8 cellular contexts compared by ENCODE assay signal in genomic region chr20:50744143-50744792, GRCh38. TPM values are rescaled to one million over a fixed set of nuclear protein-coding genes. Genes with fewer than 3 reads are reported as not detected.
DNase-seq lines count a peak whose midpoint lies in the region; ATAC-seq, FAIRE-seq and TF ChIP-seq lines count a peak whose summit lies in the region.

No MANE protein-coding gene starts in this region.

- peak overlapping the region; percentile 83 for H3K27ac ChIP-seq in HUES64 (ENCODE audit: low read depth, low read length)
- no peak overlapping the region for H3K27ac ChIP-seq in GM12878 (ENCODE audit: control insufficient read depth, insufficient read depth)
- peak overlapping the region; percentile 82 to 88 for H3K27ac ChIP-seq in kidney (ENCODE audit: low read depth in 2 of 2, low read length in 2 of 2)
- peak overlapping the region; percentile 67 for H3K27ac ChIP-seq in stomach smooth muscle (ENCODE audit: low read length)

- H3K4me2 ChIP-seq in GM12878 (ENCODE audit: control insufficient read depth, insufficient read depth), result no peak overlapping the region

- H4K20me1 ChIP-seq in GM12878 (ENCODE audit: control insufficient read depth, insufficient read depth), result no peaks in the 10 kb centered on the region

- H3K4me3 ChIP-seq in HUES64 (ENCODE audit: low read length) (no peak overlapping the region), GM12878 (no peak overlapping the region), kidney (ENCODE audit: low read length in 2 of 2) (no peak overlapping the region), stomach smooth muscle (ENCODE audit: low read length in 2 of 2) (peak overlapping the region; percentile 12 to 47)

- no TSS peak for BruUV-seq in GM12878 (replicated peaks; lab: Mats Ljungman, UMichigan)

- DNase-seq in AG08396 (ENCODE audit: low spot score) (peak; percentile 83), GM12878 (ENCODE audit: low read depth, low spot score) (no peak), kidney (peak; percentile 88), GM10266 (ENCODE audit: extremely low spot score) (no peak), Kasumi-1 (lab: John Stamatoyannopoulos, UW) (no peak)

- CTCF ChIA-PET in GM12878 (lab: Yijun Ruan, JAX), result no interaction called here

- TF ChIP-seq POLR2A in GM12878 (IDR thresholded peaks at IDR 0.05; ENCODE audit: low read depth, low read length), result no peak

- intact Hi-C loops in GM12878 (cut with micrococcal nuclease; ENCODE audit: unreplicated experiment), result loop anchor here (10.0 kb wide), 1 partner anchor 119 kb away; no protein-coding TSS in a partner anchor
- intact Hi-C loops in kidney (cut with DNase I), result no loop called here

- no peak for ATAC-seq in GM12878
- no peak for ATAC-seq in HG02642 (IDR thresholded peaks at IDR 0.05; ENCODE audit: poor library complexity, unreplicated experiment)

- WGBS in HUES64, result 68% methylated on average over 15 of the region's 15 CpGs
- WGBS in GM12878 (ENCODE audit: insufficient coverage, insufficient replicate concordance, low lambda C conversion rate, missing lambda C conversion rate), result 93% methylated on average over 13 of the region's 15 CpGs

- H3K27me3 ChIP-seq in HUES64 (ENCODE audit: insufficient read depth, low read length), result no peaks in the 10 kb centered on the region
- no peaks in the 10 kb centered on the region for H3K27me3 ChIP-seq in GM12878 (replicated peaks in 1 of 2; ENCODE audit: control insufficient read depth in 2 of 2, insufficient read depth in 2 of 2, low read length in 1 of 2)
- H3K27me3 ChIP-seq in stomach smooth muscle (ENCODE audit: control insufficient read depth in 1 of 2, insufficient read depth in 2 of 2, low read length in 2 of 2), result no peaks in the 10 kb centered on the region

- H3K79me2 ChIP-seq in GM12878 (ENCODE audit: control insufficient read depth, insufficient read depth, low read length), result no peaks in the 10 kb centered on the region

- peaks cover 46% of the 10 kb centered on the region for H3K4me1 ChIP-seq in HUES64 (ENCODE audit: insufficient read depth, low read length)
- H3K4me1 ChIP-seq in GM12878 (ENCODE audit: control insufficient read depth, insufficient read depth, low read length), result peaks cover 6% of the 10 kb centered on the region; the same call in 1 of the 2 replicates
- H3K4me1 ChIP-seq in kidney (ENCODE audit: control insufficient read depth in 1 of 2, insufficient read depth in 1 of 2, low read depth in 1 of 2, low read length in 2 of 2), result peaks cover 28 to 57% of the 10 kb centered on the region in 2 donors
- H3K4me1 ChIP-seq in stomach smooth muscle (ENCODE audit: control insufficient read depth, insufficient read depth, low read length), result peaks cover 20% of the 10 kb centered on the region

- SMC1A ChIA-PET in GM12878 (lab: Charles Lee; ENCODE audit: uncharacterized antibody, unreplicated experiment), result no interaction called here

- POLR2A ChIA-PET in GM12878 (lab: Charles Lee), result interaction anchor here (0.6 kb wide), 1 partner anchor 116 kb away, joined by 4 read pairs; no protein-coding TSS in a partner anchor

- peaks cover 32% of the 10 kb centered on the region for H3K36me3 ChIP-seq in HUES64 (ENCODE audit: insufficient read depth, low read length)
- H3K36me3 ChIP-seq in GM12878 (ENCODE audit: control insufficient read depth in 2 of 2, insufficient read depth in 2 of 2, low read length in 1 of 2), result no peaks in the 10 kb centered on the region
- peaks cover 0 to 8% of the 10 kb centered on the region in 2 donors for H3K36me3 ChIP-seq in kidney (ENCODE audit: control insufficient read depth in 1 of 2, insufficient read depth in 2 of 2, low read length in 2 of 2)
- no peaks in the 10 kb centered on the region for H3K36me3 ChIP-seq in stomach smooth muscle (ENCODE audit: control insufficient read depth in 2 of 2, insufficient read depth in 2 of 2, low read length in 2 of 2)

- in situ Hi-C loops in GM12878 (cut with MboI), result no loop called here

- TF ChIP-seq CTCF in GM12878 (IDR thresholded peaks at IDR 0.05 in 2 of 3, conservative IDR thresholded peaks at IDR 0.05 in 1 of 3; ENCODE audit: control insufficient read depth in 2 of 3, extremely low read depth in 1 of 3, insufficient read depth in 1 of 3, low read depth in 3 of 3, low read length in 3 of 3) (no peak), kidney (IDR thresholded peaks at IDR 0.05; ENCODE audit: borderline replicate concordance, extremely low read depth, insufficient read depth) (peak; percentile 38), GM10266 (IDR thresholded peaks at IDR 0.05; ENCODE audit: control insufficient read depth, insufficient read depth, low read depth, missing control alignments) (no peak)

- TF ChIP-seq RAD21 in GM12878 (IDR thresholded peaks at IDR 0.05; ENCODE audit: insufficient read depth, low read depth, low read length), result no peak

- H3K9me3 ChIP-seq in HUES64 (ENCODE audit: insufficient read depth, low read depth, low read length), result no peaks in the 10 kb centered on the region
- no peaks in the 10 kb centered on the region for H3K9me3 ChIP-seq in GM12878 (replicated peaks; ENCODE audit: control insufficient read depth, insufficient read depth, low read length)
- no peaks in the 10 kb centered on the region for H3K9me3 ChIP-seq in kidney (ENCODE audit: control insufficient read depth in 1 of 2, low read length in 2 of 2)
- H3K9me3 ChIP-seq in stomach smooth muscle (ENCODE audit: control insufficient read depth in 2 of 2, low read length in 2 of 2), result no peaks in the 10 kb centered on the region

- FAIRE-seq in GM12878 (lab: Jason Lieb, UNC) (no peak), kidney (lab: Jason Lieb, UNC) (no peak)

- TF ChIP-seq EP300 in GM12878 (IDR thresholded peaks at IDR 0.05; ENCODE audit: borderline replicate concordance in 1 of 2, control insufficient read depth in 1 of 2, low read depth in 2 of 2, low read length in 2 of 2), result no peak

- no peak overlapping the region for H2AFZ ChIP-seq in GM12878 (ENCODE audit: control insufficient read depth, low read depth, low read length)

- H3K9ac ChIP-seq in HUES64 (ENCODE audit: low read depth, low read length) (peak overlapping the region; percentile 47; the same call in 1 of the 2 replicates), GM12878 (ENCODE audit: control insufficient read depth, insufficient read depth, low read length) (no peak overlapping the region), kidney (ENCODE audit: low read length in 2 of 2) (peak overlapping the region in 1 of 2 donors; percentile 36), stomach smooth muscle (ENCODE audit: low read length in 2 of 2) (peak overlapping the region; percentile 35 to 42)

- RAD21 ChIA-PET in GM12878 (lab: Charles Lee; ENCODE audit: unreplicated experiment), result no interaction called here

RNA-seq across cellular contexts. Expression of gene PARD6B, which starts 12.9 kb away (rescaled TPM):
- 6.1 TPM for polyA plus RNA-seq in HUES64 (2013, experiment 1 of 2)
- polyA plus RNA-seq in HUES64 (2013, experiment 2 of 2), result 6.4 TPM
- 5.4 and 5.5 TPM in 2 replicates for total RNA-seq in GM12878 (2013; cell fraction: nucleolus; rRNA removed)
- total RNA-seq in GM12878 (2014; rRNA removed), result 2.1 and 2.6 TPM in 2 replicates
- total RNA-seq in GM12878 (2014; rRNA removed; fragmentation: Illumina TruSeq; extraction: Trizol), result 3.0 and 3.1 TPM in 2 replicates
- total RNA-seq in GM12878 (2021), result 4.3 and 4.7 TPM in 2 replicates
- 0.54 TPM for polyA plus RNA-seq in GM12878 (2011; ENCODE audit: low read depth)
- 1.3 and 2.6 TPM in 2 replicates for polyA plus RNA-seq in GM12878 (2011; rRNA removed)
- 0.57 and 0.67 TPM in 2 replicates for polyA plus RNA-seq in GM12878 (2011; cell fraction: cytosol; rRNA removed)
- 0.55 and 0.63 TPM in 2 replicates for polyA plus RNA-seq in GM12878 (2011; cell fraction: nucleus; rRNA removed)
- 0.60 and 0.88 TPM in 2 replicates for polyA plus RNA-seq in GM12878 (2012)
- 0.65 and 1.1 TPM in 2 replicates for polyA plus RNA-seq in GM12878 (2014; fragmentation: Illumina TruSeq; extraction: Trizol)
- polyA plus RNA-seq in GM12878 (2014; fragmentation: Nextera tagmentation; extraction: Ambion mirVana), result 1 to 10 TPM in 1 of 2 experiments, under 1 TPM in 1; 0.57 to 1.9 TPM
- polyA plus RNA-seq in GM12878 (2014; rRNA removed), result 0.85 and 0.86 TPM in 2 replicates
- 1 to 10 TPM; 2.5 to 3.0 TPM for polyA plus RNA-seq in GM12878 (2016; fragmentation: Nextera tagmentation; extraction: Ambion mirVana)
- polyA minus RNA-seq in GM12878 (2011; rRNA and poly(A)+ RNA removed), result 1.2 and 1.8 TPM in 2 replicates
- 1.2 and 1.6 TPM in 2 replicates for polyA minus RNA-seq in GM12878 (2011; cell fraction: cytosol; rRNA and poly(A)+ RNA removed)
- polyA minus RNA-seq in GM12878 (2011; cell fraction: nucleus; rRNA and poly(A)+ RNA removed), result 0.73 and 1.1 TPM in 2 replicates
- 72.0 TPM for total RNA-seq in kidney
- polyA plus RNA-seq in kidney (ENCODE audit: insufficient read depth, low read depth, low replicate concordance), result 9.2 TPM

RNA-seq across cellular contexts. Expression of gene BCAS4, which starts 50.6 kb away (rescaled TPM):
- 8.2 TPM for polyA plus RNA-seq in HUES64 (2013, experiment 1 of 2)
- 12.2 TPM for polyA plus RNA-seq in HUES64 (2013, experiment 2 of 2)
- 33.2 and 41.2 TPM in 2 replicates for total RNA-seq in GM12878 (2013; cell fraction: nucleolus; rRNA removed)
- 196 and 212 TPM in 2 replicates for total RNA-seq in GM12878 (2014; rRNA removed)
- 30.7 and 40.4 TPM in 2 replicates for total RNA-seq in GM12878 (2014; rRNA removed; fragmentation: Illumina TruSeq; extraction: Trizol)
- 84.3 and 90.1 TPM in 2 replicates for total RNA-seq in GM12878 (2021)
- polyA plus RNA-seq in GM12878 (2011; ENCODE audit: low read depth), result 197 TPM
- 21.8 and 31.5 TPM in 2 replicates for polyA plus RNA-seq in GM12878 (2011; rRNA removed)
- 28.9 and 69.9 TPM in 2 replicates for polyA plus RNA-seq in GM12878 (2011; cell fraction: cytosol; rRNA removed)
- polyA plus RNA-seq in GM12878 (2011; cell fraction: nucleus; rRNA removed), result 43.0 and 45.6 TPM in 2 replicates
- polyA plus RNA-seq in GM12878 (2012), result 87.8 and 101 TPM in 2 replicates
- 19.5 and 30.1 TPM in 2 replicates for polyA plus RNA-seq in GM12878 (2014; fragmentation: Illumina TruSeq; extraction: Trizol)
- 10 to 100 TPM; 14.8 to 34.2 TPM for polyA plus RNA-seq in GM12878 (2014; fragmentation: Nextera tagmentation; extraction: Ambion mirVana)
- 214 and 266 TPM in 2 replicates for polyA plus RNA-seq in GM12878 (2014; rRNA removed)
- 100 to 1,000 TPM; 127 to 132 TPM for polyA plus RNA-seq in GM12878 (2016; fragmentation: Nextera tagmentation; extraction: Ambion mirVana)
- 13.5 and 16.0 TPM in 2 replicates for polyA minus RNA-seq in GM12878 (2011; rRNA and poly(A)+ RNA removed)
- polyA minus RNA-seq in GM12878 (2011; cell fraction: cytosol; rRNA and poly(A)+ RNA removed), result 5.9 and 7.5 TPM in 2 replicates
- polyA minus RNA-seq in GM12878 (2011; cell fraction: nucleus; rRNA and poly(A)+ RNA removed), result 13.7 and 22.7 TPM in 2 replicates
- total RNA-seq in kidney, result 10.6 TPM
- polyA plus RNA-seq in kidney (ENCODE audit: insufficient read depth, low read depth, low replicate concordance), result 17.1 TPM

RNA-seq across cellular contexts. Expression of gene RIPOR3, which starts 52.9 kb away (rescaled TPM):
- 0.85 TPM for polyA plus RNA-seq in HUES64 (2013, experiment 1 of 2)
- 0.89 TPM for polyA plus RNA-seq in HUES64 (2013, experiment 2 of 2)
- total RNA-seq in GM12878 (2013; cell fraction: nucleolus; rRNA removed), result not detected in 2 replicates
- total RNA-seq in GM12878 (2014; rRNA removed) (not detected in 2 replicates), GM12878 (2014; rRNA removed; fragmentation: Illumina TruSeq; extraction: Trizol) (not detected in 2 replicates), GM12878 (2021) (0.05 TPM in 1 of 2 replicates, not detected in the other), kidney (14.6 TPM)
- 0.10 TPM for polyA plus RNA-seq in GM12878 (2011; ENCODE audit: low read depth)
- polyA plus RNA-seq in GM12878 (2011; rRNA removed) (not detected in 2 replicates), GM12878 (2014; fragmentation: Illumina TruSeq; extraction: Trizol) (0.07 TPM in 1 of 2 replicates, not detected in the other), GM12878 (2014; fragmentation: Nextera tagmentation; extraction: Ambion mirVana) (not detected), GM12878 (2014; rRNA removed) (0.04 TPM in 1 of 2 replicates, not detected in the other), GM12878 (2016; fragmentation: Nextera tagmentation; extraction: Ambion mirVana) (under 1 TPM; 0.17 to 0.55 TPM), kidney (ENCODE audit: insufficient read depth, low read depth, low replicate concordance) (10.5 TPM)
- not detected in 2 replicates for polyA plus RNA-seq in GM12878 (2011; cell fraction: cytosol; rRNA removed)
- polyA plus RNA-seq in GM12878 (2011; cell fraction: nucleus; rRNA removed), result 0.07 TPM in 1 of 2 replicates, not detected in the other
- 0.32 and 0.50 TPM in 2 replicates for polyA plus RNA-seq in GM12878 (2012)
- not detected in 2 replicates for polyA minus RNA-seq in GM12878 (2011; rRNA and poly(A)+ RNA removed)
- not detected in 2 replicates for polyA minus RNA-seq in GM12878 (2011; cell fraction: cytosol; rRNA and poly(A)+ RNA removed)
- not detected in 2 replicates for polyA minus RNA-seq in GM12878 (2011; cell fraction: nucleus; rRNA and poly(A)+ RNA removed)

Comparison
In these comparisons a context has a peak if more than half of its experiments do, and no peak if none do; other contexts are left out.
1. DNase-seq: peak in AG08396 (single experiment) and kidney (single experiment); none in GM12878 (single experiment), GM10266 (single experiment) and Kasumi-1 (0 of 2).
2. H3K4me3 ChIP-seq: peak in stomach smooth muscle (2 of 2); none in HUES64 (single experiment), GM12878 (single experiment) and kidney (0 of 2).
3. RNA of gene PARD6B, which starts 12.9 kb away (total RNA-seq): 72.0 TPM in kidney (single experiment); 2.1 to 5.5 TPM in GM12878; every median in the first group is over 10 times any median in the second.
4. RNA of gene RIPOR3, which starts 52.9 kb away (total RNA-seq): 14.6 TPM in kidney (single experiment); 0.05 TPM in GM12878; every median in the first group is over 10 times any median in the second.